8 cellular contexts compared by ENCODE assay signal in genomic region chr2:61176755-61177726, GRCh38. TPM values are rescaled to one million over a fixed set of nuclear protein-coding genes. Genes with fewer than 3 reads are reported as not detected.
DNase-seq lines count a peak whose midpoint lies in the region; TF ChIP-seq lines count a peak whose summit lies in the region.

No MANE protein-coding gene starts in this region.

- no peaks in the 10 kb centered on the region for H3F3A ChIP-seq in MM.1S (ENCODE audit: insufficient read depth, low read length)

- DNase-seq in GM03348 (ENCODE audit: low spot score) (peak; percentile 100), HCEC 1CT (peak; percentile 89), MM.1S (peak; percentile 94), SHP77 (lab: John Stamatoyannopoulos, UW) (peak; percentile 97 to 99), activated gamma-delta T cell (lab: John Stamatoyannopoulos, UW) (peak; percentile 90), fibroblast of villous mesenchyme (ENCODE audit: low read depth) (peak; percentile 94), neural crest cell (ENCODE audit: low read depth, low spot score) (peak; percentile 89), stomach (peak; percentile 96)

- peaks cover 2% of the 10 kb centered on the region for H3K27me3 Mint-ChIP-seq in neural crest cell (ENCODE audit: low read depth)

- TF ChIP-seq EP300 in stomach (IDR thresholded peaks at IDR 0.05): no peak

- peak overlapping the region; percentile 98 for H3K9ac ChIP-seq in MM.1S (ENCODE audit: low read length)

- WGBS in stomach, 5 donors: 0 to 1% (median 0%) methylated on average over 34 to 111 of the region's 111 CpGs

- H3K27ac ChIP-seq in MM.1S (ENCODE audit: low read length) (peak overlapping the region; percentile 76; the same call in 1 of the 2 replicates), stomach (peak overlapping the region; percentile 94 to 100 (median 99))

- peak overlapping the region; percentile 88 for H3K27ac Mint-ChIP-seq in neural crest cell (ENCODE audit: unreplicated experiment)

- no peaks in the 10 kb centered on the region for H3K27me3 ChIP-seq in MM.1S (replicated peaks; ENCODE audit: insufficient read depth, low read length)
- H3K27me3 ChIP-seq in stomach: no peaks in the 10 kb centered on the region

- H3K79me2 ChIP-seq in MM.1S (ENCODE audit: low read length): peaks cover 37% of the 10 kb centered on the region

- no peaks in the 10 kb centered on the region for H3K9me3 ChIP-seq in MM.1S (replicated peaks; ENCODE audit: insufficient read depth, low read length)
- H3K9me3 ChIP-seq in stomach: no peaks in the 10 kb centered on the region

- H3K9me2 ChIP-seq in MM.1S (replicated peaks; ENCODE audit: insufficient read depth, low read length): no peaks in the 10 kb centered on the region

- H3K36me3 ChIP-seq in MM.1S (replicated peaks; ENCODE audit: insufficient read depth, low read length) (no peaks in the 10 kb centered on the region; the same call in 1 of the 2 replicates), stomach (peaks cover 14 to 22% (median 17%) of the 10 kb centered on the region in 4 donors)

- peak overlapping the region; percentile 81 for H3K4me3 ChIP-seq in MM.1S (ENCODE audit: low read length)
- H3K4me3 ChIP-seq in fibroblast of villous mesenchyme (ENCODE audit: low read depth, low read length): peak overlapping the region; percentile 78
- peak overlapping the region; percentile 71 to 87 (median 74) for H3K4me3 ChIP-seq in stomach

- TF ChIP-seq CTCF in MM.1S (IDR thresholded peaks at IDR 0.05; ENCODE audit: low read length): no peak
- TF ChIP-seq CTCF in fibroblast of villous mesenchyme (IDR thresholded peaks at IDR 0.05; ENCODE audit: insufficient read depth, low read depth, low read length): no peak
- TF ChIP-seq CTCF in neural crest cell (conservative IDR thresholded peaks at IDR 0.05): peak; percentile 20
- TF ChIP-seq CTCF in stomach (IDR thresholded peaks at IDR 0.05): no peak

- TF ChIP-seq POLR2A in stomach (IDR thresholded peaks at IDR 0.05): peak in 2 of 4 donors; percentile 22 to 81

- peaks cover 3% of the 10 kb centered on the region for H3K9me3 Mint-ChIP-seq in neural crest cell

- peak overlapping the region; percentile 91 for H2AFZ ChIP-seq in MM.1S (ENCODE audit: low read length)

- H3K4me3 Mint-ChIP-seq in neural crest cell: peak overlapping the region; percentile 92

- H3K4me1 Mint-ChIP-seq in neural crest cell: peaks cover 48% of the 10 kb centered on the region

- intact Hi-C loops in stomach (cut with DNase I; ENCODE audit: low total_unique reads): no loop called here

- peaks cover 9% of the 10 kb centered on the region for H3K36me3 Mint-ChIP-seq in neural crest cell (ENCODE audit: low read depth)

- H4K20me1 ChIP-seq in MM.1S (ENCODE audit: insufficient read depth, low read length): no peaks in the 10 kb centered on the region

- H3K4me1 ChIP-seq in MM.1S (ENCODE audit: low read length) (peaks cover 14% of the 10 kb centered on the region), stomach (peaks cover 41 to 57% (median 48%) of the 10 kb centered on the region in 4 donors)

- peak overlapping the region; percentile 91 for H3K4me2 ChIP-seq in MM.1S (ENCODE audit: low read depth, low read length)

RNA-seq across cellular contexts. Expression of gene C2orf74, which starts 15.1 kb away (rescaled TPM):
- total RNA-seq in fibroblast of villous mesenchyme (4.2 and 13.0 TPM in 2 replicates), neural crest cell (9.0 and 10.0 TPM in 2 replicates), stomach (10 to 100 TPM in 2 of 5 donors, 1 to 10 TPM in 1, not detected in 2; 1.8 to 46.9 (median 35.2) TPM)
- 10 to 100 TPM; 15.8 to 26.6 (median 20.7) TPM for polyA plus RNA-seq in stomach

Comparison
In these comparisons a context has a peak if more than half of its experiments do, and no peak if none do; other contexts are left out.
1. Peak in every context shown above with its lines: DNase-seq, H3K4me3 ChIP-seq and H3K27ac ChIP-seq.